Comparison of ENCODE assay signal across 8 cellular contexts in genomic region chr14:39432179-39432618, GRCh38. TPM values are rescaled to one million over a fixed set of nuclear protein-coding genes. Genes with fewer than 3 reads are reported as not detected.
DNase-seq lines count a peak whose midpoint lies in the region; ATAC-seq and TF ChIP-seq lines count a peak whose summit lies in the region.

Gene FBXO33, minus strand, starts transcription at chr14:39432433. Its CDS starts 271 bp downstream, at chr14:39432162.

- H3K9me3 ChIP-seq in left ventricle myocardium inferior (replicated peaks) (no peaks in the 10 kb centered on the region), upper lobe of right lung (no peaks in the 10 kb centered on the region)

- peaks cover 45% of the 10 kb centered on the region for H3K4me1 ChIP-seq in left ventricle myocardium inferior
- peaks cover 31% of the 10 kb centered on the region for H3K4me1 ChIP-seq in upper lobe of right lung

- H3K4me1 Mint-ChIP-seq in T-helper 1 cell treated with Interleukin-12 subunit alpha and Interleukin-12 subunit beta and Interleukin-4 antibody, amounts not matched to agents 30 μg/mL and 1 μg/mL, for 36 hours (ENCODE audit: low read depth): peaks cover 30% of the 10 kb centered on the region
- peaks cover 22% of the 10 kb centered on the region for H3K4me1 Mint-ChIP-seq in progenitor cell of endocrine pancreas (ENCODE audit: low read depth)

- H3K36me3 Mint-ChIP-seq in T-helper 1 cell treated with Interleukin-12 subunit alpha and Interleukin-12 subunit beta and Interleukin-4 antibody, amounts not matched to agents 30 μg/mL and 1 μg/mL, for 36 hours (ENCODE audit: low read depth): peaks cover 3% of the 10 kb centered on the region
- no peaks in the 10 kb centered on the region for H3K36me3 Mint-ChIP-seq in progenitor cell of endocrine pancreas (ENCODE audit: insufficient read depth)

- no peaks in the 10 kb centered on the region for H3K27me3 ChIP-seq in left ventricle myocardium inferior (ENCODE audit: low read depth)
- H3K27me3 ChIP-seq in upper lobe of right lung: no peaks in the 10 kb centered on the region

- H3K27ac Mint-ChIP-seq in T-helper 1 cell treated with Interleukin-12 subunit alpha and Interleukin-12 subunit beta and Interleukin-4 antibody, amounts not matched to agents 30 μg/mL and 1 μg/mL, for 36 hours: peak within 1 kb of the TSS; percentile 100
- peak within 1 kb of the TSS; percentile 100 for H3K27ac Mint-ChIP-seq in progenitor cell of endocrine pancreas

- H3K27ac ChIP-seq in left ventricle myocardium inferior (replicated peaks): peak within 1 kb of the TSS; percentile 99
- peak within 1 kb of the TSS; percentile 100 for H3K27ac ChIP-seq in upper lobe of right lung

- no peaks in the 10 kb centered on the region for H3K36me3 ChIP-seq in left ventricle myocardium inferior
- H3K36me3 ChIP-seq in upper lobe of right lung: no peaks in the 10 kb centered on the region

- no peaks in the 10 kb centered on the region for H3K27me3 Mint-ChIP-seq in T-helper 1 cell treated with Interleukin-12 subunit alpha and Interleukin-12 subunit beta and Interleukin-4 antibody, amounts not matched to agents 30 μg/mL and 1 μg/mL, for 36 hours (ENCODE audit: low read depth)
- H3K27me3 Mint-ChIP-seq in progenitor cell of endocrine pancreas: no peaks in the 10 kb centered on the region

- ATAC-seq in HG02885 (IDR thresholded peaks at IDR 0.05; ENCODE audit: poor library complexity, unreplicated experiment) (peak; percentile 82), upper lobe of right lung (peak; percentile 92)

- in situ Hi-C loops in GM13976 (cut with MboI; ENCODE audit: low sequenced_read_pairs, unreplicated experiment): no loop called here

- TF ChIP-seq CTCF in GM13976 (IDR thresholded peaks at IDR 0.05; ENCODE audit: borderline replicate concordance, control extremely low read depth, extremely low read depth, insufficient read depth, missing control alignments) (no peak), left ventricle myocardium inferior (IDR thresholded peaks at IDR 0.05; ENCODE audit: borderline replicate concordance) (no peak), progenitor cell of endocrine pancreas (IDR thresholded peaks at IDR 0.05; ENCODE audit: unreplicated experiment) (no peak), upper lobe of right lung (IDR thresholded peaks at IDR 0.05) (no peak)

- H3K9me3 Mint-ChIP-seq in T-helper 1 cell treated with Interleukin-12 subunit alpha and Interleukin-12 subunit beta and Interleukin-4 antibody, amounts not matched to agents 30 μg/mL and 1 μg/mL, for 36 hours: no peaks in the 10 kb centered on the region
- no peaks in the 10 kb centered on the region for H3K9me3 Mint-ChIP-seq in progenitor cell of endocrine pancreas (ENCODE audit: low read depth)

- peak within 1 kb of the TSS; percentile 99 for H3K4me3 Mint-ChIP-seq in T-helper 1 cell treated with Interleukin-12 subunit alpha and Interleukin-12 subunit beta and Interleukin-4 antibody, amounts not matched to agents 30 μg/mL and 1 μg/mL, for 36 hours
- peak within 1 kb of the TSS; percentile 100 for H3K4me3 Mint-ChIP-seq in progenitor cell of endocrine pancreas (ENCODE audit: low read depth)

- H3K4me3 ChIP-seq in left ventricle myocardium inferior: peak within 1 kb of the TSS; percentile 95
- H3K4me3 ChIP-seq in upper lobe of right lung: peak within 1 kb of the TSS; percentile 90

- DNase-seq in GM13976 (ENCODE audit: low spot score): peak; percentile 97
- peak; percentile 91 for DNase-seq in NCI-H1694 (lab: John Stamatoyannopoulos, UW)
- peak; percentile 84 for DNase-seq in amniotic stem cell (lab: John Stamatoyannopoulos, UW)
- DNase-seq in left ventricle myocardium inferior: peak; percentile 97
- DNase-seq in progenitor cell of endocrine pancreas (ENCODE audit: low spot score, unreplicated experiment): peak; percentile 87
- DNase-seq in upper lobe of right lung: peak; percentile 99

- intact Hi-C loops in left ventricle myocardium inferior (cut with micrococcal nuclease): no loop called here
- intact Hi-C loops in upper lobe of right lung (cut with DNase I): no loop called here

RNA-seq across cellular contexts. Expression of gene FBXO33, which starts in this region (rescaled TPM):
- total RNA-seq in left ventricle myocardium inferior (4.8 TPM), progenitor cell of endocrine pancreas (11.7 and 13.6 TPM in 2 replicates), upper lobe of right lung (13.5 TPM)

Comparison
In these comparisons a context has a peak if more than half of its experiments do, and no peak if none do; other contexts are left out.
1. Peak in every context shown above with its lines: DNase-seq, ATAC-seq, H3K4me3 ChIP-seq and H3K27ac ChIP-seq.